ENCODE assay signal across 8 cellular contexts in the genomic region with DNA sequence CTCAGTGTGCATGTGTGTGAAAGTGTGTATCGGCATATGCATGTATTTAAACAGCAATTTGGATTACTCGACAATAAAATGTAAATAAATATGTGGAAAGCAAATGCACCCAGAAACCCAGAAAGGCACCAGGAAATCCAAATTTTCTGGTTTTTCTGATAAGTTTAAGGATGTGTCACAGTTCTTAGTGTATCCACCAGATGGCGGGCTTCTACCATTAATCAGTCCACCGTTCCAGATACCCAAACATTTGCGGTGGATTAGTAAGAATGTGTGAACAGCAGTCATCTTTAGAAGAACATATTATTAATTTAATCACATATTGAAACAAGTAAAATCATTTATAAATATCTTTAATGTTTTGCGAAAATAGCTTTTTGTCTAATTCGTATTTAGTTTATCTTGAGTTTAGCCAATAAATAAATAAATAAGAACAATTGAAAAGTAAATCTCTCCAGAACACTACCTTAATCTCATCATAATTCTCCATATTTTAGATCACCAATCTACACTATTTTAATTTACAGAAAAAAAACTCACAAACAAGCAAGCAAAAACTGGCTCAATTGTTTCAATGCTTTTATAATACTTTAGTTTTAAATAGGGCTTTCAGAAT.
A peak's percentile ranks its signal among the peaks of the same experiment; 100 is the strongest.
DNase-seq lines count a peak whose midpoint lies in the region; ATAC-seq and TF ChIP-seq lines count a peak whose summit lies in the region.

No MANE protein-coding gene starts in this region.

- no peaks in the 10 kb centered on the region for H3K9me3 Mint-ChIP-seq in activated T-helper 1 cell treated with anti-CD3 and anti-CD28 coated beads, Interleukin-12 subunit alpha, Interleukin-12 subunit beta, Interleukin-2, Interleukin-4 antibody, amounts not matched to agents 30 ng/mL and 10 ng/mL and 1 ng/mL, durations not matched to agents 14 hours and 24 hours and 36 hours

- TF ChIP-seq EP300 in ovary (IDR thresholded peaks at IDR 0.05), result no peak

- 4 to 5% (median 5%) methylated on average over 7 of the region's 7 CpGs for WGBS in ovary, 3 donors

- no peaks in the 10 kb centered on the region for H3K4me1 Mint-ChIP-seq in activated T-helper 1 cell treated with anti-CD3 and anti-CD28 coated beads, Interleukin-12 subunit alpha, Interleukin-12 subunit beta, Interleukin-2, Interleukin-4 antibody, amounts not matched to agents 30 ng/mL and 10 ng/mL and 1 ng/mL, durations not matched to agents 14 hours and 24 hours and 36 hours (ENCODE audit: low read depth)

- H3K36me3 ChIP-seq in Peyer's patch, result no peaks in the 10 kb centered on the region
- no peaks in the 10 kb centered on the region for H3K36me3 ChIP-seq in ovary
- H3K36me3 ChIP-seq in vagina, result no peaks in the 10 kb centered on the region

- no peaks in the 10 kb centered on the region for H3K36me3 Mint-ChIP-seq in activated T-helper 1 cell treated with anti-CD3 and anti-CD28 coated beads, Interleukin-12 subunit alpha, Interleukin-12 subunit beta, Interleukin-2, Interleukin-4 antibody, amounts not matched to agents 30 ng/mL and 10 ng/mL and 1 ng/mL, durations not matched to agents 14 hours and 24 hours and 36 hours (ENCODE audit: low read depth)

- intact Hi-C loops in activated T-helper 1 cell treated with anti-CD3 and anti-CD28 coated beads, Interleukin-12 subunit alpha, Interleukin-12 subunit beta, Interleukin-2, Interleukin-4 antibody, amounts not matched to agents 30 ng/mL and 10 ng/mL and 1 ng/mL, durations not matched to agents 14 hours and 24 hours and 36 hours (cut with micrococcal nuclease), result loop anchor here (1.0 to 10.0 kb wide), 6 partner anchors 300 to 1627 kb away; partner anchors contain the start of gene DSEL
- intact Hi-C loops in ovary (cut with DNase I), result loop anchor here in 2 of 4 donors (5.0 to 10.0 kb wide), 2 partner anchors 1440 to 1517 kb away; no protein-coding TSS in a partner anchor
- intact Hi-C loops in vagina (cut with DNase I), result no loop called here

- H3K27me3 Mint-ChIP-seq in activated T-helper 1 cell treated with anti-CD3 and anti-CD28 coated beads, Interleukin-12 subunit alpha, Interleukin-12 subunit beta, Interleukin-2, Interleukin-4 antibody, amounts not matched to agents 30 ng/mL and 10 ng/mL and 1 ng/mL, durations not matched to agents 14 hours and 24 hours and 36 hours (ENCODE audit: insufficient read depth), result no peaks in the 10 kb centered on the region

- H3K27ac Mint-ChIP-seq in activated T-helper 1 cell treated with anti-CD3 and anti-CD28 coated beads, Interleukin-12 subunit alpha, Interleukin-12 subunit beta, Interleukin-2, Interleukin-4 antibody, amounts not matched to agents 30 ng/mL and 10 ng/mL and 1 ng/mL, durations not matched to agents 14 hours and 24 hours and 36 hours, result no peak overlapping the region

- H3K4me1 ChIP-seq in Peyer's patch, result no peaks in the 10 kb centered on the region
- no peaks in the 10 kb centered on the region for H3K4me1 ChIP-seq in ovary (ENCODE audit: insufficient read depth)
- no peaks in the 10 kb centered on the region for H3K4me1 ChIP-seq in vagina

- H3K27ac ChIP-seq in Peyer's patch (no peak overlapping the region), ovary (no peak overlapping the region), vagina (no peak overlapping the region)

- ATAC-seq in GM21360 (IDR thresholded peaks at IDR 0.05; ENCODE audit: unreplicated experiment), result peak; percentile 86

- H3K27me3 ChIP-seq in Peyer's patch, result no peaks in the 10 kb centered on the region
- no peaks in the 10 kb centered on the region for H3K27me3 ChIP-seq in ovary
- no peaks in the 10 kb centered on the region for H3K27me3 ChIP-seq in vagina

- H3K4me3 Mint-ChIP-seq in activated T-helper 1 cell treated with anti-CD3 and anti-CD28 coated beads, Interleukin-12 subunit alpha, Interleukin-12 subunit beta, Interleukin-2, Interleukin-4 antibody, amounts not matched to agents 30 ng/mL and 10 ng/mL and 1 ng/mL, durations not matched to agents 14 hours and 24 hours and 36 hours, result no peak overlapping the region

- TF ChIP-seq POLR2A in Peyer's patch (IDR thresholded peaks at IDR 0.05), result no peak
- TF ChIP-seq POLR2A in ovary (IDR thresholded peaks at IDR 0.05), result no peak
- no peak for TF ChIP-seq POLR2A in vagina (IDR thresholded peaks at IDR 0.05)

- H3K9me3 ChIP-seq in Peyer's patch (no peaks in the 10 kb centered on the region), ovary (no peaks in the 10 kb centered on the region), vagina (no peaks in the 10 kb centered on the region)

- no peak overlapping the region for H3K4me3 ChIP-seq in Peyer's patch
- H3K4me3 ChIP-seq in fibroblast of the aortic adventitia (ENCODE audit: low read depth, low read length), result no peak overlapping the region
- H3K4me3 ChIP-seq in ovary, result no peak overlapping the region
- no peak overlapping the region for H3K4me3 ChIP-seq in vagina

- TF ChIP-seq CTCF in Peyer's patch (IDR thresholded peaks at IDR 0.05) (peak; percentile 57 to 89 (median 77)), fibroblast of the aortic adventitia (IDR thresholded peaks at IDR 0.05; ENCODE audit: insufficient read depth, low read length) (peak; percentile 62), ovary (IDR thresholded peaks at IDR 0.05) (peak; percentile 42 to 76 (median 64)), vagina (IDR thresholded peaks at IDR 0.05) (peak; percentile 75 to 86 (median 85))

- peak; percentile 27 for DNase-seq in DMS114 treated with DMSO at 0.1 percent for 48 hours (lab: John Stamatoyannopoulos, UW; ENCODE audit: unreplicated experiment)
- DNase-seq in HT-29 (ENCODE audit: low spot score), result peak; percentile 65
- DNase-seq in Peyer's patch, result peak in 2 of 3 donors; percentile 34 to 73
- DNase-seq in activated T-helper 1 cell treated with anti-CD3 and anti-CD28 coated beads, Interleukin-12 subunit alpha, Interleukin-12 subunit beta, Interleukin-2, Interleukin-4 antibody, amounts not matched to agents 30 ng/mL and 10 ng/mL and 1 ng/mL, durations not matched to agents 14 hours and 24 hours and 36 hours (ENCODE audit: low spot score), result peak; percentile 26
- DNase-seq in fibroblast of the aortic adventitia (ENCODE audit: low read depth), result peak; percentile 90
- peak in 4 of 5 donors; percentile 9 to 59 (median 38) for DNase-seq in ovary
- no peak for DNase-seq in vagina (ENCODE audit: extremely low spot score in 2 of 2)

Comparison
In these comparisons a context has a peak if more than half of its experiments do, and no peak if none do; other contexts are left out.
1. DNase-seq: peak in DMS114 treated with DMSO at 0.1 percent for 48 hours (single experiment), HT-29 (single experiment), Peyer's patch (2 of 3), activated T-helper 1 cell treated with anti-CD3 and anti-CD28 coated beads, Interleukin-12 subunit alpha, Interleukin-12 subunit beta, Interleukin-2, Interleukin-4 antibody, amounts not matched to agents 30 ng/mL and 10 ng/mL and 1 ng/mL, durations not matched to agents 14 hours and 24 hours and 36 hours (single experiment), fibroblast of the aortic adventitia (single experiment) and ovary (4 of 5); none in vagina (0 of 2).
2. Peak in every context shown above with its lines, with median percentiles within 50 percentile points of each other: CTCF ChIP-seq.